In genomic region chr3:97001611-97002010, GRCh38 we compare ENCODE assay signal across 26 cellular contexts.
"Had no signal": no experiment of that assay in that cellular context is flagged by ENCODE, and none has a peak within 500 bp of the region (broad histone marks: within the 10 kb centered on the region; RNA-seq: fewer than 3 reads in every experiment).

No MANE protein-coding gene starts in this region.

- DNase-seq: stimulated activated CD4-positive, alpha-beta T cell treated with anti-CD3 and anti-CD28 coated beads, Interleukin-2, amount 100 ng/mL, for 48 hours; stimulated activated CD4-positive, alpha-beta T cell treated with anti-CD3 and anti-CD28 coated beads, Interleukin-4, amount 100 ng/mL, for 1 hour; stimulated activated CD4-positive, alpha-beta T cell treated with anti-CD3 and anti-CD28 coated beads, Interleukin-4, amount 100 ng/mL, for 24 hours; stimulated activated CD4-positive, alpha-beta T cell treated with anti-CD3 and anti-CD28 coated beads, Interleukin-4, amount 100 ng/mL, for 4 hours; stimulated activated CD8-positive, alpha-beta memory T cell treated with anti-CD3 and anti-CD28 coated beads, Interleukin-4, amount 100 ng/mL, for 48 hours; stimulated activated naive B cell treated with anti-CD40 and anti-IgM and Interleukin-4, amounts not matched to agents 10 μg/mL and 1 μg/mL and 100 μg/mL, for 72 hours; stimulated activated naive CD4-positive, alpha-beta T cell; stimulated activated naive CD4-positive, alpha-beta T cell treated with Interleukin-2 at 50 U/mL for 16 hours; stimulated activated naive CD8-positive, alpha-beta T cell treated with anti-CD3 and anti-CD28 coated beads, Interleukin-15, amount 100 ng/mL, for 72 hours; stimulated activated naive CD8-positive, alpha-beta T cell treated with anti-CD3 and anti-CD28 coated beads, Interleukin-15, Interleukin-2, amounts not matched to agents 100 U/mL and 50 U/mL, for 24 hours; stomach; substantia nigra; testis; thyroid gland; tibial artery; transverse colon; trophoblast cell; upper lobe of left lung; upper lobe of right lung; uterus had no signal

- H3K9me3 ChIP-seq: testis, thoracic aorta, thyroid gland, upper lobe of left lung, upper lobe of right lung, uterus, vagina had no signal

- H3K27me3 ChIP-seq: stomach, suprapubic skin, testis, thyroid gland, tibial artery, tibial nerve, transverse colon, upper lobe of left lung, upper lobe of right lung, uterus, vagina had no signal

- ATAC-seq: stimulated activated effector memory CD8-positive, alpha-beta T cell treated with anti-CD3 and anti-CD28 coated beads, Interleukin-12 subunit alpha, Interleukin-12 subunit beta, amount 100 ng/mL, for 72 hours; stimulated activated memory B cell treated with anti-CD40 and anti-IgM and Interleukin-4, amounts not matched to agents 10 μg/mL and 1 μg/mL and 100 μg/mL, for 72 hours; stimulated activated naive B cell treated with anti-CD40 and anti-IgM and Interleukin-4, amounts not matched to agents 10 μg/mL and 1 μg/mL and 100 μg/mL, for 72 hours; stimulated activated naive CD8-positive, alpha-beta T cell treated with anti-CD3 and anti-CD28 coated beads, Interleukin-15, amount 100 ng/mL, for 72 hours; stimulated activated naive CD8-positive, alpha-beta T cell treated with anti-CD3 and anti-CD28 coated beads, Interleukin-15, Interleukin-2, amounts not matched to agents 100 U/mL and 50 U/mL, for 24 hours; upper lobe of right lung had no signal

- H3K4me3 ChIP-seq: stomach, suprapubic skin, testis, thoracic aorta, thyroid gland, tibial artery, tibial nerve, transverse colon, upper lobe of left lung, upper lobe of right lung, uterus, vagina had no signal

- H3K4me1 ChIP-seq: suprapubic skin, testis, thyroid gland, tibial nerve, transverse colon, upper lobe of left lung, upper lobe of right lung, uterus, vagina had no signal

- H3K27ac ChIP-seq: stomach, suprapubic skin, testis, thoracic aorta, thyroid gland, tibial artery, tibial nerve, transverse colon, upper lobe of left lung, upper lobe of right lung, uterus, vagina had no signal

- H3K36me3 ChIP-seq: stomach, suprapubic skin, thoracic aorta, thyroid gland, tibial artery, tibial nerve, transverse colon, upper lobe of left lung, upper lobe of right lung, uterus, vagina had no signal
